In genomic region chr7:27501001-27501400, GRCh38 we compare ENCODE assay signal across 25 cellular contexts.
A peak's percentile ranks its signal among the peaks of the same experiment; 100 is the strongest.
DNase-seq lines count a peak whose midpoint lies in the region; ATAC-seq, FAIRE-seq and TF ChIP-seq lines count a peak whose summit lies in the region.
"Had no signal": no experiment of that assay in that cellular context is flagged by ENCODE, and none has a peak within 500 bp of the region (broad histone marks: within the 10 kb centered on the region; RNA-seq: fewer than 3 reads in every experiment).

No MANE protein-coding gene starts in this region.

- no peak overlapping the region for H3K4me3 ChIP-seq in K562
- H3K4me3 ChIP-seq in aorta (ENCODE audit: low read length in 2 of 2), result no peak overlapping the region
- H3K4me3 ChIP-seq: PC-9, SJSA1 had no signal

- peaks cover 2 to 4% of the 10 kb centered on the region in 2 experiments; a peak in 2 of 5 replicates for H3K4me1 ChIP-seq in K562 (replicated peaks in 1 of 2; ENCODE audit: control insufficient read depth in 2 of 2, insufficient read depth in 2 of 2, low read length in 2 of 2)
- H3K4me1 ChIP-seq in aorta (ENCODE audit: control insufficient read depth in 1 of 2, insufficient read depth in 2 of 2, low read length in 2 of 2), result no peaks in the 10 kb centered on the region
- H3K4me1 ChIP-seq: BE2C, SJSA1 had no signal

- no peaks in the 10 kb centered on the region for H3K9me3 Mint-ChIP-seq in activated naive CD4-positive, alpha-beta T cell treated with anti-CD3 and anti-CD28 coated beads, Interleukin-2, amount 10 ng/mL, durations not matched to agents 7 days and 5 days
- H3K9me3 Mint-ChIP-seq in activated naive CD4-positive, alpha-beta T cell treated with anti-CD3 and anti-CD28 coated beads for 36 hours, result peaks cover 7% of the 10 kb centered on the region
- H3K9me3 Mint-ChIP-seq in neural crest cell, result no peaks in the 10 kb centered on the region

- peak overlapping the region; percentile 16 for H3K4me3 Mint-ChIP-seq in activated naive CD4-positive, alpha-beta T cell treated with anti-CD3 and anti-CD28 coated beads, Interleukin-2, amount 10 ng/mL, durations not matched to agents 7 days and 5 days
- H3K4me3 Mint-ChIP-seq in activated naive CD4-positive, alpha-beta T cell treated with anti-CD3 and anti-CD28 coated beads for 36 hours, result no peak overlapping the region
- no peak overlapping the region for H3K4me3 Mint-ChIP-seq in neural crest cell
- H3K4me3 Mint-ChIP-seq: CD14-positive monocyte had no signal

- no peak for TF ChIP-seq POLR2A in K562 (conservative IDR thresholded peaks at IDR 0.05)

- no peaks in the 10 kb centered on the region; the same call in 1 of the 2 replicates for H4K20me1 ChIP-seq in K562 (replicated peaks; ENCODE audit: control insufficient read depth, insufficient read depth, low read length)

- no peak for DNase-seq in activated naive CD4-positive, alpha-beta T cell treated with anti-CD3 and anti-CD28 coated beads, Interleukin-2, amount 10 ng/mL, durations not matched to agents 7 days and 5 days
- DNase-seq in activated naive CD4-positive, alpha-beta T cell treated with anti-CD3 and anti-CD28 coated beads for 36 hours, result no peak
- DNase-seq in K562 (ENCODE audit: extremely low read depth in 1 of 4, low spot score in 3 of 4) (peak; percentile 14 to 72 (median 46)), neural crest cell (ENCODE audit: low read depth, low spot score) (no peak), NCI-H748 (lab: John Stamatoyannopoulos, UW; ENCODE audit: unreplicated experiment) (no peak), CD1c-positive myeloid dendritic cell (ENCODE audit: extremely low spot score) (no peak), aorta (no peak)
- DNase-seq: 8988T, ACHN, BE2C, DMS153, H7, Karpas-422, MV-4-11, NCI-H1105, NCI-H146, NCI-H1930, NCI-H2107, NCI-H524, NCI-H774, PC-9, Right ventricle myocardium superior, RPMI8226 had no signal

- CTCF ChIA-PET in activated naive CD4-positive, alpha-beta T cell treated with anti-CD3 and anti-CD28 coated beads, Interleukin-2, amount 10 ng/mL, durations not matched to agents 7 days and 5 days (lab: Charles Lee), result no interaction called here
- CTCF ChIA-PET in activated naive CD4-positive, alpha-beta T cell treated with anti-CD3 and anti-CD28 coated beads for 36 hours (lab: Charles Lee), result no interaction called here
- CTCF ChIA-PET in K562 (lab: Yijun Ruan, JAX; ENCODE audit: low intra/inter-chr PET ratio), result no interaction called here

- no peak overlapping the region for H3K27ac Mint-ChIP-seq in activated naive CD4-positive, alpha-beta T cell treated with anti-CD3 and anti-CD28 coated beads, Interleukin-2, amount 10 ng/mL, durations not matched to agents 7 days and 5 days
- no peak overlapping the region for H3K27ac Mint-ChIP-seq in activated naive CD4-positive, alpha-beta T cell treated with anti-CD3 and anti-CD28 coated beads for 36 hours
- H3K27ac Mint-ChIP-seq in neural crest cell (ENCODE audit: unreplicated experiment), result peak overlapping the region; percentile 45

- TF ChIP-seq CTCF in K562 (IDR thresholded peaks at IDR 0.05 in 2 of 3, conservative IDR thresholded peaks at IDR 0.05 in 1 of 3; ENCODE audit: insufficient read depth in 2 of 3, low read depth in 1 of 3, low read length in 3 of 3) (no peak), neural crest cell (conservative IDR thresholded peaks at IDR 0.05) (no peak)

- no peaks in the 10 kb centered on the region for H3K4me1 Mint-ChIP-seq in activated naive CD4-positive, alpha-beta T cell treated with anti-CD3 and anti-CD28 coated beads, Interleukin-2, amount 10 ng/mL, durations not matched to agents 7 days and 5 days
- no peaks in the 10 kb centered on the region for H3K4me1 Mint-ChIP-seq in activated naive CD4-positive, alpha-beta T cell treated with anti-CD3 and anti-CD28 coated beads for 36 hours (ENCODE audit: low read depth)
- no peaks in the 10 kb centered on the region for H3K4me1 Mint-ChIP-seq in neural crest cell
- H3K4me1 Mint-ChIP-seq: CD14-positive monocyte had no signal

- no peak overlapping the region for H3K9ac ChIP-seq in K562 (ENCODE audit: insufficient read depth in 1 of 2, low read depth in 2 of 2, low read length in 2 of 2)

- H3K36me3 Mint-ChIP-seq in activated naive CD4-positive, alpha-beta T cell treated with anti-CD3 and anti-CD28 coated beads, Interleukin-2, amount 10 ng/mL, durations not matched to agents 7 days and 5 days, result no peaks in the 10 kb centered on the region
- peaks cover 2% of the 10 kb centered on the region for H3K36me3 Mint-ChIP-seq in activated naive CD4-positive, alpha-beta T cell treated with anti-CD3 and anti-CD28 coated beads for 36 hours (ENCODE audit: low read depth)
- H3K36me3 Mint-ChIP-seq in neural crest cell (ENCODE audit: low read depth), result no peaks in the 10 kb centered on the region
- H3K36me3 Mint-ChIP-seq: CD14-positive monocyte had no signal

- H3K36me3 ChIP-seq in K562 (ENCODE audit: control insufficient read depth, insufficient read depth, low read length) (no peaks in the 10 kb centered on the region), aorta (ENCODE audit: control insufficient read depth in 1 of 2, insufficient read depth in 2 of 2, low read length in 1 of 2) (no peaks in the 10 kb centered on the region)
- H3K36me3 ChIP-seq: BE2C, SJSA1 had no signal

- intact Hi-C loops in activated naive CD4-positive, alpha-beta T cell treated with anti-CD3 and anti-CD28 coated beads for 36 hours (cut with micrococcal nuclease), result no loop called here
- intact Hi-C loops in K562 (cut with micrococcal nuclease) (no loop called here), aorta (cut with DNase I) (no loop called here)

- BruUV-seq in K562 (replicated peaks; lab: Mats Ljungman, UMichigan), result no TSS peak

- no peak overlapping the region for H3K4me2 ChIP-seq in K562 (ENCODE audit: insufficient read depth, low read length)
- H3K4me2 ChIP-seq: PC-9 had no signal

- H2AFZ ChIP-seq in K562 (ENCODE audit: low read depth, low read length), result no peak overlapping the region
- H2AFZ ChIP-seq: PC-9 had no signal

- no peaks in the 10 kb centered on the region; a peak in 2 of 5 replicates for H3K27me3 ChIP-seq in K562 (ENCODE audit: control insufficient read depth in 2 of 2, insufficient read depth in 2 of 2, low read length in 2 of 2)
- H3K27me3 ChIP-seq in aorta (ENCODE audit: control insufficient read depth in 1 of 2, insufficient read depth in 2 of 2, low read length in 1 of 2), result no peaks in the 10 kb centered on the region
- H3K27me3 ChIP-seq: BE2C, SJSA1 had no signal

- no peaks in the 10 kb centered on the region for H3K27me3 Mint-ChIP-seq in activated naive CD4-positive, alpha-beta T cell treated with anti-CD3 and anti-CD28 coated beads, Interleukin-2, amount 10 ng/mL, durations not matched to agents 7 days and 5 days
- H3K27me3 Mint-ChIP-seq in activated naive CD4-positive, alpha-beta T cell treated with anti-CD3 and anti-CD28 coated beads for 36 hours (ENCODE audit: low read depth), result no peaks in the 10 kb centered on the region
- no peaks in the 10 kb centered on the region for H3K27me3 Mint-ChIP-seq in neural crest cell (ENCODE audit: low read depth)

- no peaks in the 10 kb centered on the region for H3K79me2 ChIP-seq in K562 (ENCODE audit: control insufficient read depth, insufficient read depth, low read length)

- in situ Hi-C loops in K562 (cut with MboI), result no loop called here

- 7% methylated on average over 6 of the region's 6 CpGs for WGBS in K562 (ENCODE audit: insufficient coverage, low coverage, missing lambda C conversion rate)
- WGBS in aorta, 2 donors, result 86 to 90% methylated on average over 6 of the region's 6 CpGs

- POLR2A ChIA-PET in K562 (lab: Yijun Ruan, JAX), result no interaction called here

- peak; percentile 99 for ATAC-seq in K562
- ATAC-seq in aorta (ENCODE audit: low FRiP score), result no peak

- H3K27ac ChIP-seq in K562 (ENCODE audit: extremely low read depth, low read depth, low read length), result no peak overlapping the region
- no peak overlapping the region for H3K27ac ChIP-seq in aorta (ENCODE audit: low read depth in 1 of 2, low read length in 2 of 2)
- H3K27ac ChIP-seq: PC-9, SJSA1 had no signal

- H3K9me3 ChIP-seq in K562 (replicated peaks; ENCODE audit: control insufficient read depth, insufficient read depth, low read depth, low read length) (no peaks in the 10 kb centered on the region), aorta (ENCODE audit: control insufficient read depth, low read length) (peaks cover 2% of the 10 kb centered on the region)
- H3K9me3 ChIP-seq: BE2C, SJSA1 had no signal

- FAIRE-seq in K562 (lab: Jason Lieb, UNC), result peak; percentile 37

- TF ChIP-seq RAD21 in K562 (CRISPR knock-in tag; conservative IDR thresholded peaks at IDR 0.05 in 1 of 2, IDR thresholded peaks at IDR 0.05 in 1 of 2), result no peak

- TF ChIP-seq EP300 in K562 (IDR thresholded peaks at IDR 0.05; ENCODE audit: low read length), result no peak

- H3K9me1 ChIP-seq in K562 (ENCODE audit: control insufficient read depth, insufficient read depth, low read length), result no peaks in the 10 kb centered on the region

TF ChIP-seq in K562, 482 proteins besides CTCF, POLR2A, EP300 and RAD21 (continues in another document):
- TF ChIP-seq ZFP36 (IDR thresholded peaks at IDR 0.05; ENCODE audit: low read depth, low read length, partially characterized antibody) (peak; percentile 49), DPF2 (IDR thresholded peaks at IDR 0.05) (0 out of 2 replicates have a peak, but pooled peaks have one; percentile 12), CBFA2T2 (conservative IDR thresholded peaks at IDR 0.05) (peak; percentile 53), ZNF224 (CRISPR knock-in tag; IDR thresholded peaks at IDR 0.05) (no peak), TAL1 (IDR thresholded peaks at IDR 0.05) (peak; percentile 32; the same call in 1 of the 2 replicates), RCOR1 (IDR thresholded peaks at IDR 0.05; ENCODE audit: borderline replicate concordance in 1 of 2, low read depth in 2 of 2, low read length in 2 of 2) (0 out of 4 replicates have a peak, but pooled peaks of 1 of the 2 experiments have one; percentile 7), RFX1 (IDR thresholded peaks at IDR 0.05) (no peak), NRF1 (conservative IDR thresholded peaks at IDR 0.05 in 1 of 2, IDR thresholded peaks at IDR 0.05 in 1 of 2) (0 out of 4 replicates have a peak, but pooled peaks of 1 of the 2 experiments have one; percentile 33), BHLHE40 (IDR thresholded peaks at IDR 0.05; ENCODE audit: low read length) (0 out of 2 replicates have a peak, but pooled peaks have one; percentile 46), CBFA2T3 (IDR thresholded peaks at IDR 0.05) (peak; percentile 80), TCF3 (CRISPR knock-in tag; IDR thresholded peaks at IDR 0.05) (peak; percentile 68), CBX3 (IDR thresholded peaks at IDR 0.05; ENCODE audit: borderline replicate concordance in 1 of 2, low read length in 2 of 2) (0 out of 3 replicates have a peak, but pooled peaks of 1 of the 2 experiments have one; percentile 27), GATA2 (CRISPR knock-in tag; IDR thresholded peaks at IDR 0.05) (peak; percentile 9; the same call in 1 of the 2 replicates), ARID1B (IDR thresholded peaks at IDR 0.05) (0 out of 2 replicates have a peak, but pooled peaks have one; percentile 42), TRIM24 (IDR thresholded peaks at IDR 0.05) (0 out of 4 replicates have a peak, but pooled peaks of 1 of the 2 experiments have one; percentile 36), HCFC1 (IDR thresholded peaks at IDR 0.05; ENCODE audit: low read depth, low read length) (no peak)

Comparison
In these comparisons a context has a peak if more than half of its experiments do, and no peak if none do; other contexts are left out.
1. DNase-seq: peak in K562 (4 of 4); none in activated naive CD4-positive, alpha-beta T cell treated with anti-CD3 and anti-CD28 coated beads, Interleukin-2, amount 10 ng/mL, durations not matched to agents 7 days and 5 days (single experiment), activated naive CD4-positive, alpha-beta T cell treated with anti-CD3 and anti-CD28 coated beads for 36 hours (single experiment), neural crest cell (single experiment), NCI-H748 (single experiment), CD1c-positive myeloid dendritic cell (single experiment) and aorta (0 of 2).